ENCODE assay signal across 8 cellular contexts in the genomic region with DNA sequence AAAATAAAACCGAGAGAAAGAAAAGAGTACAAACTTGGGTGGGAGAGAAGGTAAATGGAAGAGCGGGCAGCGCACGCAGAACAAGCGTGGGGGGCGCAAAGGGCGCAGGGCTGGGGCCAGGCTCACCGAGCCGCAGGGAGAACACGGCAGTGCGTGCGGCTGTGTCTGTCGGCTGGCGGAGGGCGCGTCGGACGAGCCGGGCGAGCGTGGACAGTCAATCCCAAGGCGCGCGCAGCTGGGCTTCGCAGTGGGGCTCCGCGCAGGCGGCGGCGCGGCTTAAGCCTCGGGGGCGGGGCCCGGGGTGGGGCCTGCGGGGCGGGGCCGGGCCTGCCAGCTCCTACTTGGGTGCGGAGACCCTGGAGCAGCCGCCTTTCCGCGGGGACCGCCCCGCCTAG.
DNase-seq lines count a peak whose midpoint lies in the region; ATAC-seq lines count a peak whose summit lies in the region.

A gene with protein sequence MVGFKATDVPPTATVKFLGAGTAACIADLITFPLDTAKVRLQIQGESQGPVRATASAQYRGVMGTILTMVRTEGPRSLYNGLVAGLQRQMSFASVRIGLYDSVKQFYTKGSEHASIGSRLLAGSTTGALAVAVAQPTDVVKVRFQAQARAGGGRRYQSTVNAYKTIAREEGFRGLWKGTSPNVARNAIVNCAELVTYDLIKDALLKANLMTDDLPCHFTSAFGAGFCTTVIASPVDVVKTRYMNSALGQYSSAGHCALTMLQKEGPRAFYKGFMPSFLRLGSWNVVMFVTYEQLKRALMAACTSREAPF (minus strand): TSS at position 249 of the 395 bp plus-strand sequence. CDS start 4,465 bp downstream, outside the sequence.

- H3K27ac ChIP-seq in cingulate gyrus (ENCODE audit: low read depth, low read length), result peak within 1 kb of the TSS; percentile 95

- ATAC-seq in GM18873 (IDR thresholded peaks at IDR 0.05; ENCODE audit: low FRiP score, unreplicated experiment), result peak; percentile 28
- peak; percentile 41 for ATAC-seq in HG03135 (IDR thresholded peaks at IDR 0.05; ENCODE audit: unreplicated experiment)

- DNase-seq in ACHN (peak; percentile 68), NCI-H446 (lab: John Stamatoyannopoulos, UW) (peak; percentile 84 to 94), left kidney (ENCODE audit: low read depth, low spot score) (peak; percentile 94)
- peak; percentile 70 for DNase-seq in activated CD4-positive, alpha-beta T cell treated with anti-CD3 and anti-CD28 coated beads for 1 hour
- peak; percentile 84 for DNase-seq in stimulated activated CD4-positive, alpha-beta T cell treated with anti-CD3 and anti-CD28 coated beads, Interleukin-1b, Interleukin-23, amount 100 ng/mL, for 48 hours

- in situ Hi-C loops in ACHN (cut with HindIII; ENCODE audit: low pct_ligation_motif_present, low pct_unique_long_range_greater_than_20kb, low sequenced_read_pairs), result no loop called here

Comparison
In these comparisons a context has a peak if more than half of its experiments do, and no peak if none do; other contexts are left out.
1. Peak in every context shown above with its lines: DNase-seq, ATAC-seq and H3K27ac ChIP-seq.